Comparison of ENCODE assay signal across 1 cellular context in the genomic region with DNA sequence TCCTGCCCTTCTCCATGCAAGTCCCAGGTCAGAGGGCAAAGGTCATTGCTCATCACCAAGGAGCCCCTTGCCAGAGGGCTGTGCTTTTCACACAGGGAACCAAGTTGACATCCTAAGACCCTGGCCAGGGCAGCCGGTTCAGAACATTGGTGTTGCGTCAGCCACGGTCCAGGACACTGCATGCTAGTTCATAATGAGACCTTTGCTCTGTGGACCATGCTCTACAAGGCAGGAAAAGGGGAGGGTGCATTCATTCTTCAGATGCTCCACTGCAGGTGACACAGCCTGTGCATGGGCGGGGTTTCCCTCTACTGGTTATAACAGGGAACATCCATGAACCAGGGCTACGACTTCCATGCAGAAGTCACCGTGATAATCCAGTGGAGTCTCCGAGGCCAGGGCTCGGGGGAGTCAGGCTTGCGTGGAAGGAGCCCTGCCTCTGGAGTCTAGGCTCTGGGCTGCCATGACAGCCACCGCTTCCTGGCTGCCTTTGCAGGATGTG.
TF ChIP-seq lines count a peak whose summit lies in the region.

No MANE protein-coding gene starts in this region.

TF ChIP-seq in HepG2, 621 proteins besides CTCF, POLR2A, EP300 and RAD21 (continued from another document and continues in another):
- TF ChIP-seq, protein P1, sequence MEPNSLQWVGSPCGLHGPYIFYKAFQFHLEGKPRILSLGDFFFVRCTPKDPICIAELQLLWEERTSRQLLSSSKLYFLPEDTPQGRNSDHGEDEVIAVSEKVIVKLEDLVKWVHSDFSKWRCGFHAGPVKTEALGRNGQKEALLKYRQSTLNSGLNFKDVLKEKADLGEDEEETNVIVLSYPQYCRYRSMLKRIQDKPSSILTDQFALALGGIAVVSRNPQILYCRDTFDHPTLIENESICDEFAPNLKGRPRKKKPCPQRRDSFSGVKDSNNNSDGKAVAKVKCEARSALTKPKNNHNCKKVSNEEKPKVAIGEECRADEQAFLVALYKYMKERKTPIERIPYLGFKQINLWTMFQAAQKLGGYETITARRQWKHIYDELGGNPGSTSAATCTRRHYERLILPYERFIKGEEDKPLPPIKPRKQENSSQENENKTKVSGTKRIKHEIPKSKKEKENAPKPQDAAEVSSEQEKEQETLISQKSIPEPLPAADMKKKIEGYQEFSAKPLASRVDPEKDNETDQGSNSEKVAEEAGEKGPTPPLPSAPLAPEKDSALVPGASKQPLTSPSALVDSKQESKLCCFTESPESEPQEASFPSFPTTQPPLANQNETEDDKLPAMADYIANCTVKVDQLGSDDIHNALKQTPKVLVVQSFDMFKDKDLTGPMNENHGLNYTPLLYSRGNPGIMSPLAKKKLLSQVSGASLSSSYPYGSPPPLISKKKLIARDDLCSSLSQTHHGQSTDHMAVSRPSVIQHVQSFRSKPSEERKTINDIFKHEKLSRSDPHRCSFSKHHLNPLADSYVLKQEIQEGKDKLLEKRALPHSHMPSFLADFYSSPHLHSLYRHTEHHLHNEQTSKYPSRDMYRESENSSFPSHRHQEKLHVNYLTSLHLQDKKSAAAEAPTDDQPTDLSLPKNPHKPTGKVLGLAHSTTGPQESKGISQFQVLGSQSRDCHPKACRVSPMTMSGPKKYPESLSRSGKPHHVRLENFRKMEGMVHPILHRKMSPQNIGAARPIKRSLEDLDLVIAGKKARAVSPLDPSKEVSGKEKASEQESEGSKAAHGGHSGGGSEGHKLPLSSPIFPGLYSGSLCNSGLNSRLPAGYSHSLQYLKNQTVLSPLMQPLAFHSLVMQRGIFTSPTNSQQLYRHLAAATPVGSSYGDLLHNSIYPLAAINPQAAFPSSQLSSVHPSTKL (CRISPR knock-in tag; IDR thresholded peaks at IDR 0.05), result peak; percentile 68
- TF ChIP-seq ZNF274 (CRISPR knock-in tag; IDR thresholded peaks at IDR 0.05) (no peak), GATAD2A (CRISPR knock-in tag; IDR thresholded peaks at IDR 0.05) (0 out of 2 replicates have a peak, but pooled peaks have one; percentile 64), HDAC2 (CRISPR knock-in tag; IDR thresholded peaks at IDR 0.05) (peak; percentile 15; the same call in 1 of the 2 replicates), HOXA5 (CRISPR knock-in tag; IDR thresholded peaks at IDR 0.05) (peak; percentile 42; the same call in 1 of the 2 replicates), NCOR1 (IDR thresholded peaks at IDR 0.05; ENCODE audit: borderline replicate concordance, low read length) (peak; percentile 74; the same call in 1 of the 2 replicates), LCORL (IDR thresholded peaks at IDR 0.05) (no peak), LCORL (CRISPR knock-in tag; IDR thresholded peaks at IDR 0.05) (0 out of 2 replicates have a peak, but pooled peaks have one; percentile 22), ZNF549 (CRISPR knock-in tag; IDR thresholded peaks at IDR 0.05) (peak; percentile 95), ZNF451 (CRISPR knock-in tag; IDR thresholded peaks at IDR 0.05) (no peak), TBX3 (IDR thresholded peaks at IDR 0.05; ENCODE audit: borderline replicate concordance) (no peak), NR2F6 (IDR thresholded peaks at IDR 0.05) (peak; percentile 67; the same call in 1 of the 2 replicates), NR2F6 (CRISPR knock-in tag; IDR thresholded peaks at IDR 0.05) (peak; percentile 67), HMG20A (CRISPR knock-in tag; IDR thresholded peaks at IDR 0.05; ENCODE audit: borderline replicate concordance) (0 out of 2 replicates have a peak, but pooled peaks have one; percentile 47), TOE1 (CRISPR knock-in tag; IDR thresholded peaks at IDR 0.05) (no peak), SOX5 (CRISPR knock-in tag; IDR thresholded peaks at IDR 0.05; ENCODE audit: borderline replicate concordance) (no peak), HNF4G (IDR thresholded peaks at IDR 0.05; ENCODE audit: borderline replicate concordance, low read depth, low read length) (peak; percentile 81), HNF4G (CRISPR knock-in tag; IDR thresholded peaks at IDR 0.05; ENCODE audit: borderline replicate concordance, low read depth) (peak; percentile 78), ONECUT2 (CRISPR knock-in tag; IDR thresholded peaks at IDR 0.05) (no peak), ZNF431 (CRISPR knock-in tag; IDR thresholded peaks at IDR 0.05; ENCODE audit: borderline replicate concordance, low read depth) (peak; percentile 94), ZNF737 (CRISPR knock-in tag; IDR thresholded peaks at IDR 0.05; ENCODE audit: borderline replicate concordance) (0 out of 2 replicates have a peak, but pooled peaks have one; percentile 32), SPEN (CRISPR knock-in tag; IDR thresholded peaks at IDR 0.05; ENCODE audit: low read depth) (peak; percentile 37; the same call in 1 of the 2 replicates), MED1 (CRISPR knock-in tag; IDR thresholded peaks at IDR 0.05) (peak; percentile 32; the same call in 1 of the 2 replicates), GABPB1 (CRISPR knock-in tag; IDR thresholded peaks at IDR 0.05) (0 out of 2 replicates have a peak, but pooled peaks have one; percentile 15)
- TF ChIP-seq, protein P2, sequence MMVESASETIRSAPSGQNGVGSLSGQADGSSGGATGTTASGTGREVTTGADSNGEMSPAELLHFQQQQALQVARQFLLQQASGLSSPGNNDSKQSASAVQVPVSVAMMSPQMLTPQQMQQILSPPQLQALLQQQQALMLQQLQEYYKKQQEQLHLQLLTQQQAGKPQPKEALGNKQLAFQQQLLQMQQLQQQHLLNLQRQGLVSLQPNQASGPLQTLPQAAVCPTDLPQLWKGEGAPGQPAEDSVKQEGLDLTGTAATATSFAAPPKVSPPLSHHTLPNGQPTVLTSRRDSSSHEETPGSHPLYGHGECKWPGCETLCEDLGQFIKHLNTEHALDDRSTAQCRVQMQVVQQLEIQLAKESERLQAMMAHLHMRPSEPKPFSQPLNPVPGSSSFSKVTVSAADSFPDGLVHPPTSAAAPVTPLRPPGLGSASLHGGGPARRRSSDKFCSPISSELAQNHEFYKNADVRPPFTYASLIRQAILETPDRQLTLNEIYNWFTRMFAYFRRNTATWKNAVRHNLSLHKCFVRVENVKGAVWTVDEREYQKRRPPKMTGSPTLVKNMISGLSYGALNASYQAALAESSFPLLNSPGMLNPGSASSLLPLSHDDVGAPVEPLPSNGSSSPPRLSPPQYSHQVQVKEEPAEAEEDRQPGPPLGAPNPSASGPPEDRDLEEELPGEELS (CRISPR knock-in tag; IDR thresholded peaks at IDR 0.05), result peak; percentile 15; the same call in 1 of the 2 replicates
- TF ChIP-seq, protein P3, sequence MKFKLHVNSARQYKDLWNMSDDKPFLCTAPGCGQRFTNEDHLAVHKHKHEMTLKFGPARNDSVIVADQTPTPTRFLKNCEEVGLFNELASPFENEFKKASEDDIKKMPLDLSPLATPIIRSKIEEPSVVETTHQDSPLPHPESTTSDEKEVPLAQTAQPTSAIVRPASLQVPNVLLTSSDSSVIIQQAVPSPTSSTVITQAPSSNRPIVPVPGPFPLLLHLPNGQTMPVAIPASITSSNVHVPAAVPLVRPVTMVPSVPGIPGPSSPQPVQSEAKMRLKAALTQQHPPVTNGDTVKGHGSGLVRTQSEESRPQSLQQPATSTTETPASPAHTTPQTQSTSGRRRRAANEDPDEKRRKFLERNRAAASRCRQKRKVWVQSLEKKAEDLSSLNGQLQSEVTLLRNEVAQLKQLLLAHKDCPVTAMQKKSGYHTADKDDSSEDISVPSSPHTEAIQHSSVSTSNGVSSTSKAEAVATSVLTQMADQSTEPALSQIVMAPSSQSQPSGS (CRISPR knock-in tag; IDR thresholded peaks at IDR 0.05), result 0 out of 2 replicates have a peak, but pooled peaks have one; percentile 41
- TF ChIP-seq, protein P4, sequence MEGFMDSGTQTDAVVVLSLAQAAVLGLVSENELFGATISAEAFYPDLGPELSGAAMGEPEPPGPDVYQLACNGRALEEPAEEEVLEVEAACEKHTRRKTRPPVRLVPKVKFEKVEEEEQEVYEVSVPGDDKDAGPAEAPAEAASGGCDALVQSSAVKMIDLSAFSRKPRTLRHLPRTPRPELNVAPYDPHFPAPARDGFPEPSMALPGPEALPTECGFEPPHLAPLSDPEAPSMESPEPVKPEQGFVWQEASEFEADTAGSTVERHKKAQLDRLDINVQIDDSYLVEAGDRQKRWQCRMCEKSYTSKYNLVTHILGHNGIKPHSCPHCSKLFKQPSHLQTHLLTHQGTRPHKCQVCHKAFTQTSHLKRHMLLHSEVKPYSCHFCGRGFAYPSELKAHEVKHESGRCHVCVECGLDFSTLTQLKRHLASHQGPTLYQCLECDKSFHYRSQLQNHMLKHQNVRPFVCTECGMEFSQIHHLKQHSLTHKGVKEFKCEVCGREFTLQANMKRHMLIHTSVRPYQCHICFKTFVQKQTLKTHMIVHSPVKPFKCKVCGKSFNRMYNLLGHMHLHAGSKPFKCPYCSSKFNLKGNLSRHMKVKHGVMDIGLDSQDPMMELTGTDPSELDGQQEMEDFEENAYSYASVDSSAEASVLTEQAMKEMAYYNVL (CRISPR knock-in tag; IDR thresholded peaks at IDR 0.05; ENCODE audit: borderline replicate concordance), result no peak
- TF ChIP-seq, protein P5, sequence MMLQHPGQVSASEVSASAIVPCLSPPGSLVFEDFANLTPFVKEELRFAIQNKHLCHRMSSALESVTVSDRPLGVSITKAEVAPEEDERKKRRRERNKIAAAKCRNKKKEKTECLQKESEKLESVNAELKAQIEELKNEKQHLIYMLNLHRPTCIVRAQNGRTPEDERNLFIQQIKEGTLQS (CRISPR knock-in tag; IDR thresholded peaks at IDR 0.05), result peak; percentile 32; the same call in 1 of the 2 replicates
- TF ChIP-seq, protein P6, sequence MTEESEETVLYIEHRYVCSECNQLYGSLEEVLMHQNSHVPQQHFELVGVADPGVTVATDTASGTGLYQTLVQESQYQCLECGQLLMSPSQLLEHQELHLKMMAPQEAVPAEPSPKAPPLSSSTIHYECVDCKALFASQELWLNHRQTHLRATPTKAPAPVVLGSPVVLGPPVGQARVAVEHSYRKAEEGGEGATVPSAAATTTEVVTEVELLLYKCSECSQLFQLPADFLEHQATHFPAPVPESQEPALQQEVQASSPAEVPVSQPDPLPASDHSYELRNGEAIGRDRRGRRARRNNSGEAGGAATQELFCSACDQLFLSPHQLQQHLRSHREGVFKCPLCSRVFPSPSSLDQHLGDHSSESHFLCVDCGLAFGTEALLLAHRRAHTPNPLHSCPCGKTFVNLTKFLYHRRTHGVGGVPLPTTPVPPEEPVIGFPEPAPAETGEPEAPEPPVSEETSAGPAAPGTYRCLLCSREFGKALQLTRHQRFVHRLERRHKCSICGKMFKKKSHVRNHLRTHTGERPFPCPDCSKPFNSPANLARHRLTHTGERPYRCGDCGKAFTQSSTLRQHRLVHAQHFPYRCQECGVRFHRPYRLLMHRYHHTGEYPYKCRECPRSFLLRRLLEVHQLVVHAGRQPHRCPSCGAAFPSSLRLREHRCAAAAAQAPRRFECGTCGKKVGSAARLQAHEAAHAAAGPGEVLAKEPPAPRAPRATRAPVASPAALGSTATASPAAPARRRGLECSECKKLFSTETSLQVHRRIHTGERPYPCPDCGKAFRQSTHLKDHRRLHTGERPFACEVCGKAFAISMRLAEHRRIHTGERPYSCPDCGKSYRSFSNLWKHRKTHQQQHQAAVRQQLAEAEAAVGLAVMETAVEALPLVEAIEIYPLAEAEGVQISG (CRISPR knock-in tag; IDR thresholded peaks at IDR 0.05), result peak; percentile 46; the same call in 1 of the 2 replicates
- TF ChIP-seq, protein P7, sequence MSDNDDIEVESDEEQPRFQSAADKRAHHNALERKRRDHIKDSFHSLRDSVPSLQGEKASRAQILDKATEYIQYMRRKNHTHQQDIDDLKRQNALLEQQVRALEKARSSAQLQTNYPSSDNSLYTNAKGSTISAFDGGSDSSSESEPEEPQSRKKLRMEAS (IDR thresholded peaks at IDR 0.05), result 0 out of 2 replicates have a peak, but pooled peaks have one; percentile 18
- TF ChIP-seq, protein P8, sequence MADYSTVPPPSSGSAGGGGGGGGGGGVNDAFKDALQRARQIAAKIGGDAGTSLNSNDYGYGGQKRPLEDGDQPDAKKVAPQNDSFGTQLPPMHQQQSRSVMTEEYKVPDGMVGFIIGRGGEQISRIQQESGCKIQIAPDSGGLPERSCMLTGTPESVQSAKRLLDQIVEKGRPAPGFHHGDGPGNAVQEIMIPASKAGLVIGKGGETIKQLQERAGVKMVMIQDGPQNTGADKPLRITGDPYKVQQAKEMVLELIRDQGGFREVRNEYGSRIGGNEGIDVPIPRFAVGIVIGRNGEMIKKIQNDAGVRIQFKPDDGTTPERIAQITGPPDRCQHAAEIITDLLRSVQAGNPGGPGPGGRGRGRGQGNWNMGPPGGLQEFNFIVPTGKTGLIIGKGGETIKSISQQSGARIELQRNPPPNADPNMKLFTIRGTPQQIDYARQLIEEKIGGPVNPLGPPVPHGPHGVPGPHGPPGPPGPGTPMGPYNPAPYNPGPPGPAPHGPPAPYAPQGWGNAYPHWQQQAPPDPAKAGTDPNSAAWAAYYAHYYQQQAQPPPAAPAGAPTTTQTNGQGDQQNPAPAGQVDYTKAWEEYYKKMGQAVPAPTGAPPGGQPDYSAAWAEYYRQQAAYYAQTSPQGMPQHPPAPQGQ (CRISPR knock-in tag; IDR thresholded peaks at IDR 0.05; ENCODE audit: borderline replicate concordance), result no peak
